ENCODE assay signal across 9 cellular contexts in genomic region chr2:43675646-43676321, GRCh38. TPM values are rescaled to one million over a fixed set of nuclear protein-coding genes. Genes with fewer than 3 reads are reported as not detected.
DNase-seq lines count a peak whose midpoint lies in the region; ATAC-seq, FAIRE-seq and TF ChIP-seq lines count a peak whose summit lies in the region.
"Had no signal": no experiment of that assay in that cellular context is flagged by ENCODE, and none has a peak within 500 bp of the region (broad histone marks: within the 10 kb centered on the region; RNA-seq: fewer than 3 reads in every experiment).

No MANE protein-coding gene starts in this region.

- no peaks in the 10 kb centered on the region for H3K79me2 ChIP-seq in astrocyte (ENCODE audit: insufficient read depth, low read length)

- TF ChIP-seq CTCF in astrocyte (IDR thresholded peaks at IDR 0.05; ENCODE audit: insufficient read depth, low read depth, low read length) (no peak), kidney epithelial cell (IDR thresholded peaks at IDR 0.05; ENCODE audit: insufficient read depth, low read length, poor library complexity, severe bottlenecking) (no peak), thoracic aorta (IDR thresholded peaks at IDR 0.05) (no peak)

- H2AFZ ChIP-seq in astrocyte (ENCODE audit: low read depth, low read length) = peak overlapping the region; percentile 67

- peak overlapping the region; percentile 84 for H3K4me2 ChIP-seq in astrocyte (ENCODE audit: low read length)

- peaks cover 2% of the 10 kb centered on the region for H3K4me1 Mint-ChIP-seq in activated CD4-positive, alpha-beta memory T cell treated with anti-CD3 and anti-CD28 coated beads for 36 hours (ENCODE audit: low read depth)
- peaks cover 2% of the 10 kb centered on the region for H3K4me1 Mint-ChIP-seq in activated CD4-positive, alpha-beta memory T cell treated with anti-CD3 and anti-CD28 coated beads, Interleukin-2, amount 10 ng/mL, durations not matched to agents 7 days and 5 days
- no peaks in the 10 kb centered on the region for H3K4me1 Mint-ChIP-seq in astrocyte (ENCODE audit: low read depth, unreplicated experiment)

- no peaks in the 10 kb centered on the region for H3K36me3 ChIP-seq in astrocyte (ENCODE audit: insufficient read depth, low read length)
- no peaks in the 10 kb centered on the region for H3K36me3 ChIP-seq in kidney epithelial cell (ENCODE audit: control insufficient read depth, insufficient read depth, low read length)
- H3K36me3 ChIP-seq in thoracic aorta = no peaks in the 10 kb centered on the region

- CTCF ChIA-PET in activated CD4-positive, alpha-beta memory T cell treated with anti-CD3 and anti-CD28 coated beads for 36 hours (lab: Charles Lee) = no interaction called here
- CTCF ChIA-PET in activated CD4-positive, alpha-beta memory T cell treated with anti-CD3 and anti-CD28 coated beads, Interleukin-2, amount 10 ng/mL, durations not matched to agents 7 days and 5 days (lab: Charles Lee) = no interaction called here

- POLR2A ChIA-PET in activated CD4-positive, alpha-beta memory T cell treated with anti-CD3 and anti-CD28 coated beads for 36 hours (lab: Charles Lee) = no interaction called here
- POLR2A ChIA-PET in activated CD4-positive, alpha-beta memory T cell treated with anti-CD3 and anti-CD28 coated beads, Interleukin-2, amount 10 ng/mL, durations not matched to agents 7 days and 5 days (lab: Charles Lee) = no interaction called here

- H3K27me3 ChIP-seq in astrocyte (ENCODE audit: insufficient read depth, low read length) (no peaks in the 10 kb centered on the region), kidney epithelial cell (ENCODE audit: control insufficient read depth, insufficient read depth, low read length) (no peaks in the 10 kb centered on the region), thoracic aorta (replicated peaks; ENCODE audit: insufficient read depth) (no peaks in the 10 kb centered on the region)

- no peaks in the 10 kb centered on the region for H3K9me3 ChIP-seq in astrocyte (ENCODE audit: insufficient read depth, low read depth, low read length)
- no peaks in the 10 kb centered on the region for H3K9me3 ChIP-seq in thoracic aorta

- ATAC-seq in thoracic aorta (ENCODE audit: insufficient number of reproducible peaks, low FRiP score, low read depth) (no peak), GM18867 (IDR thresholded peaks at IDR 0.05; ENCODE audit: unreplicated experiment) (no peak)

- H3K27me3 Mint-ChIP-seq in activated CD4-positive, alpha-beta memory T cell treated with anti-CD3 and anti-CD28 coated beads for 36 hours = peaks cover 24% of the 10 kb centered on the region
- peaks cover 29% of the 10 kb centered on the region for H3K27me3 Mint-ChIP-seq in activated CD4-positive, alpha-beta memory T cell treated with anti-CD3 and anti-CD28 coated beads, Interleukin-2, amount 10 ng/mL, durations not matched to agents 7 days and 5 days
- H3K27me3 Mint-ChIP-seq in astrocyte (ENCODE audit: low read depth, unreplicated experiment) = no peaks in the 10 kb centered on the region

- no peak overlapping the region for H3K27ac ChIP-seq in astrocyte (ENCODE audit: low read depth, low read length)
- H3K27ac ChIP-seq in thoracic aorta = peak overlapping the region; percentile 12 to 43
- H3K27ac ChIP-seq: C4-2B had no signal

- H3K36me3 Mint-ChIP-seq in activated CD4-positive, alpha-beta memory T cell treated with anti-CD3 and anti-CD28 coated beads for 36 hours = peaks cover 3% of the 10 kb centered on the region
- no peaks in the 10 kb centered on the region for H3K36me3 Mint-ChIP-seq in activated CD4-positive, alpha-beta memory T cell treated with anti-CD3 and anti-CD28 coated beads, Interleukin-2, amount 10 ng/mL, durations not matched to agents 7 days and 5 days (ENCODE audit: low read depth)
- no peaks in the 10 kb centered on the region for H3K36me3 Mint-ChIP-seq in astrocyte (ENCODE audit: low read depth, unreplicated experiment)

- H3K9ac ChIP-seq in astrocyte (ENCODE audit: low read length) = peak overlapping the region; percentile 50

- H4K20me1 ChIP-seq in astrocyte (ENCODE audit: insufficient read depth, low read length) = no peaks in the 10 kb centered on the region

- H3K4me1 ChIP-seq in astrocyte (ENCODE audit: insufficient read depth, low read length) (no peaks in the 10 kb centered on the region), thoracic aorta (ENCODE audit: control insufficient read depth in 1 of 2, low read depth in 2 of 2) (peaks cover 2 to 6% of the 10 kb centered on the region in 2 donors)

- H3K4me3 ChIP-seq in astrocyte (ENCODE audit: insufficient read depth, low read depth, low read length) (peak overlapping the region; percentile 47), kidney epithelial cell (ENCODE audit: low read depth, low read length) (peak overlapping the region; percentile 44), thoracic aorta (peak overlapping the region; percentile 80)

- intact Hi-C loops in activated CD4-positive, alpha-beta memory T cell treated with anti-CD3 and anti-CD28 coated beads for 36 hours (cut with micrococcal nuclease) = no loop called here

- peak; percentile 45 for FAIRE-seq in astrocyte (lab: Jason Lieb, UNC)

- no peak for DNase-seq in activated CD4-positive, alpha-beta memory T cell treated with anti-CD3 and anti-CD28 coated beads for 36 hours
- no peak for DNase-seq in activated CD4-positive, alpha-beta memory T cell treated with anti-CD3 and anti-CD28 coated beads, Interleukin-2, amount 10 ng/mL, durations not matched to agents 7 days and 5 days
- DNase-seq in astrocyte (ENCODE audit: low read depth) = no peak
- no peak for DNase-seq in kidney epithelial cell (ENCODE audit: low read depth)
- no peak for DNase-seq in thoracic aorta (ENCODE audit: low spot score)
- DNase-seq in MV-4-11 (lab: John Stamatoyannopoulos, UW) = no peak
- DNase-seq in SIG-M5 (lab: John Stamatoyannopoulos, UW) = no peak

- peaks cover 6% of the 10 kb centered on the region for H3K9me3 Mint-ChIP-seq in activated CD4-positive, alpha-beta memory T cell treated with anti-CD3 and anti-CD28 coated beads for 36 hours
- no peaks in the 10 kb centered on the region for H3K9me3 Mint-ChIP-seq in activated CD4-positive, alpha-beta memory T cell treated with anti-CD3 and anti-CD28 coated beads, Interleukin-2, amount 10 ng/mL, durations not matched to agents 7 days and 5 days
- peaks cover 3% of the 10 kb centered on the region for H3K9me3 Mint-ChIP-seq in astrocyte (ENCODE audit: unreplicated experiment)

- peak overlapping the region; percentile 45 for H3K4me3 Mint-ChIP-seq in activated CD4-positive, alpha-beta memory T cell treated with anti-CD3 and anti-CD28 coated beads for 36 hours
- H3K4me3 Mint-ChIP-seq in activated CD4-positive, alpha-beta memory T cell treated with anti-CD3 and anti-CD28 coated beads, Interleukin-2, amount 10 ng/mL, durations not matched to agents 7 days and 5 days = no peak overlapping the region
- H3K4me3 Mint-ChIP-seq in astrocyte (ENCODE audit: unreplicated experiment) = no peak overlapping the region

- H3K27ac Mint-ChIP-seq in activated CD4-positive, alpha-beta memory T cell treated with anti-CD3 and anti-CD28 coated beads for 36 hours = no peak overlapping the region
- H3K27ac Mint-ChIP-seq in activated CD4-positive, alpha-beta memory T cell treated with anti-CD3 and anti-CD28 coated beads, Interleukin-2, amount 10 ng/mL, durations not matched to agents 7 days and 5 days = no peak overlapping the region
- no peak overlapping the region for H3K27ac Mint-ChIP-seq in astrocyte (ENCODE audit: unreplicated experiment)

RNA-seq across cellular contexts. Expression of gene C1GALT1C1L, which starts 0.4 kb away (rescaled TPM):
- not detected for total RNA-seq in activated CD4-positive, alpha-beta memory T cell treated with anti-CD3 and anti-CD28 coated beads for 36 hours
- not detected for total RNA-seq in activated CD4-positive, alpha-beta memory T cell treated with anti-CD3 and anti-CD28 coated beads, Interleukin-2, amount 10 ng/mL, durations not matched to agents 7 days and 5 days
- total RNA-seq in astrocyte (not detected in 2 replicates), kidney epithelial cell (1.1 and 1.2 TPM in 2 replicates), thoracic aorta (under 1 TPM in 1 of 2 donors, not detected in 1; 0.95 TPM)

RNA-seq across cellular contexts. Expression of gene PLEKHH2, which starts 38.7 kb away (rescaled TPM):
- total RNA-seq in activated CD4-positive, alpha-beta memory T cell treated with anti-CD3 and anti-CD28 coated beads for 36 hours = under 1 TPM; 0.73 to 0.81 TPM
- under 1 TPM; 0.35 to 0.48 TPM for total RNA-seq in activated CD4-positive, alpha-beta memory T cell treated with anti-CD3 and anti-CD28 coated beads, Interleukin-2, amount 10 ng/mL, durations not matched to agents 7 days and 5 days
- total RNA-seq in astrocyte (0.84 and 1.1 TPM in 2 replicates), kidney epithelial cell (2.1 and 2.3 TPM in 2 replicates), thoracic aorta (10 to 100 TPM; 23.3 to 29.5 TPM)
